ENCODE assay signal across 26 cellular contexts in the genomic region with DNA sequence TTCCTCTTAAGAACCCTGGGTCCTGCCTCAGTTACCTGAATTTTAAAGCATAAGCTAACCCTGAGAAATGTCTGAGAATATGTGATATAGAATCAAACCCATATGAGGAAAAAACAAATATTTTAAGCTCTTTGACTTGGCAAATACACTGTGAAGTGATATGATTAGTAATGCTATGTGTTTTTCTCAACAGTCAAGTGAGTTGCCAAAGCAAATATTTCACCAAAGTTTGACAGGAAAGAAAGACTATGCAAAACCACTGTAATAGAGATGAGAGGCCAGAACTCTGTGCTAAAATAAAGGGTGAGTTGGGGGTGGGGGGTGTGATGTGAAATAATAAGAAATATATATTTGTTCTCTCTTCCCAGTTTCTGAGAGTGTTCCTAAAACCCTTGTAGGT.
"Had no signal": no experiment of that assay in that cellular context is flagged by ENCODE, and none has a peak within 500 bp of the region (broad histone marks: within the 10 kb centered on the region; RNA-seq: fewer than 3 reads in every experiment).

No MANE protein-coding gene starts in this region.

- DNase-seq: activated CD4-positive, alpha-beta T cell treated with anti-CD3 and anti-CD28 coated beads for 48 hours; activated CD4-positive, alpha-beta T cell treated with anti-CD3 and anti-CD28 coated beads, Interleukin-2, amount 50 U/mL, for 4 hours; activated CD4-positive, CD25-positive, alpha-beta regulatory T cell treated with anti-CD3 and anti-CD28 coated beads, Interleukin-2, amount 50 U/mL, for 72 hours; activated CD8-positive, alpha-beta memory T cell treated with anti-CD3 and anti-CD28 coated beads, Interleukin-2, amount 10 ng/mL, durations not matched to agents 7 days and 5 days; activated effector memory CD4-positive, alpha-beta T cell treated with Interleukin-2 at 50 U/mL for 16 hours; activated naive CD4-positive, alpha-beta T cell; activated T-cell treated with anti-CD3 and anti-CD28 coated beads, Interleukin-2, amount 50 U/mL, for 24 hours; amniotic stem cell; caudate nucleus; IMR-90; Kasumi-1; KBM-7; NCI-H1048; NCI-H1417; NCI-H1694; NCI-H2029; NCI-H2107; NCI-H2171 treated with DMSO at 0.1 percent for 48 hours; NCI-H345; NCI-H510A; NCI-H69; PC-9; SIG-M5; T-helper 17 cell; T-helper 9 cell had no signal

- H3K4me3 ChIP-seq: ascending aorta, PC-9 had no signal
